Comparison of ENCODE assay signal across 18 cellular contexts in the genomic region with DNA sequence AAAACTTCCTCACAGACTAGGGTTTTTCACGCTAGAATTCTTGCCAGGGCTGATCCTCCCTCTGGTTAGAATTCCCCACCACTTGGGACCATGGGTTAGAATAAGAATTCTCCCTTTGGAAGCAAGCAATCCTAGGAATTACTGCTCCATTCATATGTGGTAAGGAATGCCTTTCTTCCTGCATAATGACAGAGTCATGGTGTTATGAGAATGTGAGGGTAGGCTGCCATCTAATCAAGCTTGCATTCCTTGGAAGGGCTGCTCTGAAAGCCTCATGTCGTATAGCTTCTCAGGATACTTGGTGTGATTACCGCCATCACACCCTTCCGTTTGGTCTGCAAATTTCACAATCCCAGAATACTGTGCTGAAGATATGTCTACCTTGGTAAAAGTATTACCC.
DNase-seq lines count a peak whose midpoint lies in the region; TF ChIP-seq lines count a peak whose summit lies in the region.
"Had no signal": no experiment of that assay in that cellular context is flagged by ENCODE, and none has a peak within 500 bp of the region (broad histone marks: within the 10 kb centered on the region; RNA-seq: fewer than 3 reads in every experiment).

No MANE protein-coding gene starts in this region.

- H3K27me3 ChIP-seq in endodermal cell (ENCODE audit: control insufficient read depth, insufficient read depth, low read length, poor library complexity, severe bottlenecking) (no peaks in the 10 kb centered on the region), tibial nerve (no peaks in the 10 kb centered on the region)

- DNase-seq in DMS 273 (lab: John Stamatoyannopoulos, UW; ENCODE audit: unreplicated experiment) = peak; percentile 55
- no peak for DNase-seq in DMS 273 treated with DMSO at 0.1 percent for 48 hours (lab: John Stamatoyannopoulos, UW)
- DNase-seq in endodermal cell = peak; percentile 44
- peak; percentile 1 for DNase-seq in myocyte (ENCODE audit: low read depth)
- DNase-seq in GOT3 (lab: John Stamatoyannopoulos, UW) = no peak
- no peak for DNase-seq in immature natural killer cell
- no peak for DNase-seq in type B pancreatic cell (ENCODE audit: extremely low spot score, unreplicated experiment)
- DNase-seq in tibial nerve (ENCODE audit: low spot score in 2 of 2) = no peak
- DNase-seq: DND-41, GM23248, KBM-7, MV-4-11, NCI-H187, NCI-H345, PC-9 had no signal

- H3K27me3 Mint-ChIP-seq in endodermal cell (ENCODE audit: insufficient read depth) (no peaks in the 10 kb centered on the region), immature natural killer cell (ENCODE audit: low read depth in 3 of 3) (no peaks in the 10 kb centered on the region), type B pancreatic cell (no peaks in the 10 kb centered on the region)

- TF ChIP-seq EP300 in tibial nerve (IDR thresholded peaks at IDR 0.05) = no peak

- H3K4me1 Mint-ChIP-seq in endodermal cell (peaks cover 2% of the 10 kb centered on the region), immature natural killer cell (no peaks in the 10 kb centered on the region), type B pancreatic cell (ENCODE audit: unreplicated experiment) (peaks cover 10% of the 10 kb centered on the region)
- H3K4me1 Mint-ChIP-seq: CD14-positive monocyte had no signal

- H3K27ac Mint-ChIP-seq in endodermal cell = no peak overlapping the region
- no peak overlapping the region for H3K27ac Mint-ChIP-seq in immature natural killer cell
- H3K27ac Mint-ChIP-seq in type B pancreatic cell = no peak overlapping the region
- H3K27ac Mint-ChIP-seq: CD14-positive monocyte had no signal

- TF ChIP-seq CTCF in endodermal cell (conservative IDR thresholded peaks at IDR 0.05) (no peak), type B pancreatic cell (conservative IDR thresholded peaks at IDR 0.05) (no peak), tibial nerve (IDR thresholded peaks at IDR 0.05) (no peak)

- H3K36me3 ChIP-seq in endodermal cell (ENCODE audit: control insufficient read depth, insufficient read depth, low read length) = no peaks in the 10 kb centered on the region
- H3K36me3 ChIP-seq in tibial nerve = no peaks in the 10 kb centered on the region

- H3K36me3 Mint-ChIP-seq in endodermal cell (ENCODE audit: low read depth) (no peaks in the 10 kb centered on the region), immature natural killer cell (no peaks in the 10 kb centered on the region), type B pancreatic cell (no peaks in the 10 kb centered on the region)
- H3K36me3 Mint-ChIP-seq: CD14-positive monocyte had no signal

- WGBS in endodermal cell (ENCODE audit: insufficient coverage in 1 of 2, insufficient read length in 1 of 2), 2 experiments = 69 to 92% methylated on average over 3 to 4 of the region's 4 CpGs
- 68 to 73% methylated on average over 4 of the region's 4 CpGs for WGBS in tibial nerve, 2 donors

- no peak for TF ChIP-seq POLR2A in tibial nerve (IDR thresholded peaks at IDR 0.05)

- H3K9me3 ChIP-seq in endodermal cell (ENCODE audit: control insufficient read depth, low read length) (no peaks in the 10 kb centered on the region), tibial nerve (no peaks in the 10 kb centered on the region)

- H3K4me3 Mint-ChIP-seq in endodermal cell (no peak overlapping the region), immature natural killer cell (no peak overlapping the region), type B pancreatic cell (no peak overlapping the region)
- H3K4me3 Mint-ChIP-seq: CD14-positive monocyte had no signal

- H3K9ac ChIP-seq in endodermal cell (ENCODE audit: extremely low read depth, low read length, poor library complexity, severe bottlenecking) = no peak overlapping the region
- H3K9ac ChIP-seq: GM23248 had no signal

- no peaks in the 10 kb centered on the region for H3K4me1 ChIP-seq in endodermal cell (ENCODE audit: control insufficient read depth, insufficient read depth, low read length)
- H3K4me1 ChIP-seq in tibial nerve = no peaks in the 10 kb centered on the region

- peak overlapping the region; percentile 42 for H3K27ac ChIP-seq in endodermal cell (ENCODE audit: low read depth, low read length)
- no peak overlapping the region for H3K27ac ChIP-seq in tibial nerve
- H3K27ac ChIP-seq: 22Rv1, GM23248, PC-9, RWPE1 had no signal

- H3K9me3 Mint-ChIP-seq in endodermal cell (no peaks in the 10 kb centered on the region), immature natural killer cell (peaks cover 10 to 47% (median 18%) of the 10 kb centered on the region in 6 donors), type B pancreatic cell (no peaks in the 10 kb centered on the region)

- no peak overlapping the region for H3K4me3 ChIP-seq in endodermal cell (ENCODE audit: low read length)
- H3K4me3 ChIP-seq in tibial nerve = no peak overlapping the region
- H3K4me3 ChIP-seq: GM23248, PC-9 had no signal

Comparison
In these comparisons a context has a peak if more than half of its experiments do, and no peak if none do; other contexts are left out.
1. DNase-seq: peak in DMS 273 (single experiment), endodermal cell (single experiment) and myocyte (single experiment); none in DMS 273 treated with DMSO at 0.1 percent for 48 hours (single experiment), GOT3 (single experiment), immature natural killer cell (0 of 3), type B pancreatic cell (single experiment) and tibial nerve (0 of 2).